ENCODE assay signal across 25 cellular contexts in the genomic region with DNA sequence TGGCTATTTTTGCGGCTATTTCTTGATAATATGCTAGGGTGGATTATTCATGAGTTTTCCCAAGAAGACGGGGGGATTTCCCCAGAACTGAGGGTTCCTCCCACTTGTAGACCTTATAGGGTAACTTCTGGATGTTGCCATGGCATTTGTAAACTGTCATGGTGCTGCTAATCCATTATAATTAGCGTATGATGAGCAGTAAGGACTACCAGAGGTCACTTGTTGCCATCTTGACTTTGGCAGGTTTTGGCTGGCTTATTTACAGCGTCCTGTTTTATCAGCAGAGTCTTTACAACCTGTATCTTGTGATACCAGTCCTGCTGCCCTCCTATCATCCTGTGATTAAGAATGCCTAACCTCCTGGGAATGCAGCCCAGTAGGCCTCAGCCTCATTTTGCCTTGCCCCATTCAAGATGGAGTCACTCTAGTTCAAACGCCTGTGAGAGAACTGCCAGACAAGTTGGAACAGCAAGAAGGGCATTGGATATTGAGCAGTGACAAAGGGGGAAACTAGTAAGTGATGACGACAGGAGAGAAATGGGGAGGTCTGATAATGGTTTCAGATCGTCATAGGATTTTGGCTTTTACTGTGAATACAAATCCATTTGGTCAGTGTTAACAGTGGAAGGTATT. TPM values are rescaled to one million over a fixed set of nuclear protein-coding genes. Genes with fewer than 3 reads are reported as not detected.
DNase-seq lines count a peak whose midpoint lies in the region; ATAC-seq, FAIRE-seq and TF ChIP-seq lines count a peak whose summit lies in the region.
"Had no signal": no experiment of that assay in that cellular context is flagged by ENCODE, and none has a peak within 500 bp of the region (broad histone marks: within the 10 kb centered on the region; RNA-seq: fewer than 3 reads in every experiment).

No MANE protein-coding gene starts in this region.

- H3K4me1 ChIP-seq in tibial artery: no peaks in the 10 kb centered on the region
- H3K4me1 ChIP-seq in SK-N-SH (ENCODE audit: control insufficient read depth in 1 of 2, insufficient read depth in 2 of 2, low read depth in 1 of 2, low read length in 1 of 2): peaks cover 0 to 5% of the 10 kb centered on the region in 2 experiments; a peak in 1 of 4 replicates
- H3K4me1 ChIP-seq: Caco-2 had no signal

- H3K9me2 ChIP-seq in SK-N-SH: no peaks in the 10 kb centered on the region

- H4K20me1 ChIP-seq in SK-N-SH (ENCODE audit: insufficient read depth): no peaks in the 10 kb centered on the region

- POLR2A ChIA-PET in SK-N-SH (lab: Yijun Ruan, JAX): no interaction called here

- H3K27ac Mint-ChIP-seq in activated T-helper 17 cell treated with anti-CD3 and anti-CD28 coated beads, Interleukin-2, amount 50 U/mL, for 72 hours: peak overlapping the region; percentile 35
- H3K27ac Mint-ChIP-seq: CD4-positive, alpha-beta T cell had no signal

- peaks cover 35 to 53% (median 49%) of the 10 kb centered on the region in 3 donors for H3K36me3 ChIP-seq in tibial artery
- H3K36me3 ChIP-seq in SK-N-SH (replicated peaks in 1 of 2; ENCODE audit: control insufficient read depth in 1 of 2, insufficient read depth in 2 of 2, low read length in 1 of 2): peaks cover 45 to 52% of the 10 kb centered on the region in 2 experiments

- H3K79me2 ChIP-seq in SK-N-SH (ENCODE audit: insufficient read depth): no peaks in the 10 kb centered on the region

- H2AFZ ChIP-seq in SK-N-SH (ENCODE audit: low read depth): no peak overlapping the region

- TF ChIP-seq EP300 in SK-N-SH (IDR thresholded peaks at IDR 0.05; ENCODE audit: borderline replicate concordance in 1 of 2, low read depth in 1 of 2, low read length in 1 of 2): no peak

- TF ChIP-seq RAD21 in SK-N-SH (IDR thresholded peaks at IDR 0.05; ENCODE audit: low read length): no peak

- peaks cover 5% of the 10 kb centered on the region for H3K9me3 Mint-ChIP-seq in activated T-helper 17 cell treated with anti-CD3 and anti-CD28 coated beads, Interleukin-2, amount 50 U/mL, for 72 hours

- CTCF ChIA-PET in SK-N-SH (lab: Yijun Ruan, JAX): no interaction called here

- peaks cover 22% of the 10 kb centered on the region for H3K4me1 Mint-ChIP-seq in activated T-helper 17 cell treated with anti-CD3 and anti-CD28 coated beads, Interleukin-2, amount 50 U/mL, for 72 hours

- no peak overlapping the region for H3K9ac ChIP-seq in SK-N-SH

- no peak overlapping the region for H3K4me2 ChIP-seq in SK-N-SH

- no peak overlapping the region for H3K27ac ChIP-seq in tibial artery
- H3K27ac ChIP-seq in SK-N-SH (ENCODE audit: low read depth in 2 of 2, low read length in 1 of 2): no peak overlapping the region
- H3K27ac ChIP-seq: SK-N-MC had no signal

- intact Hi-C loops in left ventricle myocardium superior (cut with micrococcal nuclease): no loop called here
- intact Hi-C loops in left cardiac atrium (cut with DNase I): no loop called here
- intact Hi-C loops in tibial artery (cut with DNase I; ENCODE audit: low total_unique reads): no loop called here

- no peak for TF ChIP-seq CTCF in tibial artery (IDR thresholded peaks at IDR 0.05)
- no peak for TF ChIP-seq CTCF in SK-N-SH (IDR thresholded peaks at IDR 0.05)

- H3K36me3 Mint-ChIP-seq in activated T-helper 17 cell treated with anti-CD3 and anti-CD28 coated beads, Interleukin-2, amount 50 U/mL, for 72 hours (ENCODE audit: low read depth): peaks cover 95% of the 10 kb centered on the region

- H3F3A ChIP-seq in SK-N-SH (replicated peaks; ENCODE audit: insufficient read depth): peaks cover 6% of the 10 kb centered on the region

- DNase-seq in left ventricle myocardium superior (no peak), left cardiac atrium (no peak), GM18507 (ENCODE audit: extremely low spot score, insufficient read length, low read depth) (no peak), tibial artery (no peak), SK-N-SH (no peak)
- DNase-seq: Caco-2; CD4-positive, alpha-beta T cell; DND-41; MG63; NCI-H1417 treated with DMSO at 0.1 percent for 48 hours; NCI-H187 treated with DMSO at 0.1 percent for 48 hours; NCI-H2107; NCI-H446 treated with DMSO at 0.1 percent for 48 hours; NCI-H526 treated with DMSO at 0.1 percent for 48 hours; OCI-M1; Right ventricle myocardium superior had no signal

- H3K9me3 ChIP-seq in tibial artery (peaks cover 0 to 8% (median 0%) of the 10 kb centered on the region in 3 donors), SK-N-SH (no peaks in the 10 kb centered on the region; the same call in 1 of the 2 replicates)

- H3K4me3 ChIP-seq in tibial artery (no peak overlapping the region), SK-N-SH (ENCODE audit: low read depth in 2 of 2, low read length in 1 of 2) (no peak overlapping the region)
- H3K4me3 ChIP-seq: MG63, SK-N-MC had no signal

- FAIRE-seq in GM18507 (lab: Jason Lieb, UNC): peak; percentile 15
- FAIRE-seq: GM12891, GM19239, H1 had no signal

- WGBS in SK-N-SH (ENCODE audit: low lambda C conversion rate): 94% methylated on average over 7 of the region's 7 CpGs

- H3K27me3 ChIP-seq in tibial artery (no peaks in the 10 kb centered on the region), SK-N-SH (ENCODE audit: insufficient read depth) (no peaks in the 10 kb centered on the region)
- H3K27me3 ChIP-seq: MG63 had no signal

- H3K27me3 Mint-ChIP-seq in activated T-helper 17 cell treated with anti-CD3 and anti-CD28 coated beads, Interleukin-2, amount 50 U/mL, for 72 hours: no peaks in the 10 kb centered on the region
- H3K27me3 Mint-ChIP-seq: CD4-positive, alpha-beta T cell had no signal

- H3K4me3 Mint-ChIP-seq in activated T-helper 17 cell treated with anti-CD3 and anti-CD28 coated beads, Interleukin-2, amount 50 U/mL, for 72 hours: no peak overlapping the region
- H3K4me3 Mint-ChIP-seq: CD4-positive, alpha-beta T cell had no signal

- ATAC-seq in left ventricle myocardium superior: peak; percentile 65
- ATAC-seq in left cardiac atrium: no peak
- no peak for ATAC-seq in activated T-helper 17 cell treated with anti-CD3 and anti-CD28 coated beads, Interleukin-2, amount 50 U/mL, for 72 hours (replicated peaks)
- ATAC-seq in GM18520 (IDR thresholded peaks at IDR 0.05; ENCODE audit: unreplicated experiment): no peak

TF ChIP-seq in SK-N-SH, 30 proteins besides CTCF, POLR2A, EP300 and RAD21:
- TF ChIP-seq, protein P1, sequence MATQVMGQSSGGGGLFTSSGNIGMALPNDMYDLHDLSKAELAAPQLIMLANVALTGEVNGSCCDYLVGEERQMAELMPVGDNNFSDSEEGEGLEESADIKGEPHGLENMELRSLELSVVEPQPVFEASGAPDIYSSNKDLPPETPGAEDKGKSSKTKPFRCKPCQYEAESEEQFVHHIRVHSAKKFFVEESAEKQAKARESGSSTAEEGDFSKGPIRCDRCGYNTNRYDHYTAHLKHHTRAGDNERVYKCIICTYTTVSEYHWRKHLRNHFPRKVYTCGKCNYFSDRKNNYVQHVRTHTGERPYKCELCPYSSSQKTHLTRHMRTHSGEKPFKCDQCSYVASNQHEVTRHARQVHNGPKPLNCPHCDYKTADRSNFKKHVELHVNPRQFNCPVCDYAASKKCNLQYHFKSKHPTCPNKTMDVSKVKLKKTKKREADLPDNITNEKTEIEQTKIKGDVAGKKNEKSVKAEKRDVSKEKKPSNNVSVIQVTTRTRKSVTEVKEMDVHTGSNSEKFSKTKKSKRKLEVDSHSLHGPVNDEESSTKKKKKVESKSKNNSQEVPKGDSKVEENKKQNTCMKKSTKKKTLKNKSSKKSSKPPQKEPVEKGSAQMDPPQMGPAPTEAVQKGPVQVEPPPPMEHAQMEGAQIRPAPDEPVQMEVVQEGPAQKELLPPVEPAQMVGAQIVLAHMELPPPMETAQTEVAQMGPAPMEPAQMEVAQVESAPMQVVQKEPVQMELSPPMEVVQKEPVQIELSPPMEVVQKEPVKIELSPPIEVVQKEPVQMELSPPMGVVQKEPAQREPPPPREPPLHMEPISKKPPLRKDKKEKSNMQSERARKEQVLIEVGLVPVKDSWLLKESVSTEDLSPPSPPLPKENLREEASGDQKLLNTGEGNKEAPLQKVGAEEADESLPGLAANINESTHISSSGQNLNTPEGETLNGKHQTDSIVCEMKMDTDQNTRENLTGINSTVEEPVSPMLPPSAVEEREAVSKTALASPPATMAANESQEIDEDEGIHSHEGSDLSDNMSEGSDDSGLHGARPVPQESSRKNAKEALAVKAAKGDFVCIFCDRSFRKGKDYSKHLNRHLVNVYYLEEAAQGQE (IDR thresholded peaks at IDR 0.05; ENCODE audit: low read depth, low read length): no peak
- TF ChIP-seq JUND (IDR thresholded peaks at IDR 0.05) (no peak), RXRA (IDR thresholded peaks at IDR 0.05; ENCODE audit: borderline replicate concordance, low read depth) (no peak), FOXJ3 (CRISPR knock-in tag; IDR thresholded peaks at IDR 0.05) (no peak), MXI1 (IDR thresholded peaks at IDR 0.05; ENCODE audit: low read depth, low read length) (no peak), NFIC (IDR thresholded peaks at IDR 0.05; ENCODE audit: borderline replicate concordance) (no peak), SMC3 (IDR thresholded peaks at IDR 0.05; ENCODE audit: low read depth, low read length) (no peak)
TF ChIP-seq in SK-N-SH: peak in this region for 0.

RNA-seq across cellular contexts. Expression of a gene that starts 34.2 kb away (rescaled TPM):
- total RNA-seq in left ventricle myocardium superior (30.0 TPM), left cardiac atrium (10 to 100 TPM; 27.8 to 45.2 TPM)
- 10 to 100 TPM; 27.5 to 62.6 TPM for total RNA-seq in activated T-helper 17 cell treated with anti-CD3 and anti-CD28 coated beads, Interleukin-2, amount 50 U/mL, for 72 hours
- 18.4 and 23.5 TPM in 2 replicates for polyA plus RNA-seq in SK-N-SH (2012; rRNA removed)
- polyA plus RNA-seq in SK-N-SH (2012; cell fraction: cytosol; rRNA removed): 17.6 and 18.2 TPM in 2 replicates
- polyA plus RNA-seq in SK-N-SH (2012; cell fraction: nucleus; rRNA removed): 49.1 and 69.3 TPM in 2 replicates

RNA-seq across cellular contexts. Expression of a gene that starts 34.3 kb away (rescaled TPM):
- total RNA-seq in left ventricle myocardium superior (5.6 TPM), left cardiac atrium (1 to 10 TPM; 5.4 to 6.8 TPM)
- 10 to 100 TPM in 1 of 2 donors, 1 to 10 TPM in 1; 7.9 to 13.4 TPM for total RNA-seq in activated T-helper 17 cell treated with anti-CD3 and anti-CD28 coated beads, Interleukin-2, amount 50 U/mL, for 72 hours
- 5.4 and 8.5 TPM in 2 replicates for polyA plus RNA-seq in SK-N-SH (2012; rRNA removed)
- polyA plus RNA-seq in SK-N-SH (2012; cell fraction: cytosol; rRNA removed): 7.9 and 8.2 TPM in 2 replicates
- 4.0 and 12.3 TPM in 2 replicates for polyA plus RNA-seq in SK-N-SH (2012; cell fraction: nucleus; rRNA removed)

RNA-seq across cellular contexts. Expression of a gene that starts 52.2 kb away (rescaled TPM):
- total RNA-seq in left ventricle myocardium superior (not detected), left cardiac atrium (under 1 TPM; 0.15 to 0.16 TPM)
- not detected for total RNA-seq in activated T-helper 17 cell treated with anti-CD3 and anti-CD28 coated beads, Interleukin-2, amount 50 U/mL, for 72 hours
- polyA plus RNA-seq in SK-N-SH (2012; rRNA removed): 0.06 and 0.10 TPM in 2 replicates
- polyA plus RNA-seq in SK-N-SH (2012; cell fraction: cytosol; rRNA removed): 0.12 TPM in 2 replicates
- 0.13 and 0.14 TPM in 2 replicates for polyA plus RNA-seq in SK-N-SH (2012; cell fraction: nucleus; rRNA removed)
- total RNA-seq: A673; CD4-positive, alpha-beta T cell; LHCN-M2; Right ventricle myocardium superior; RPMI7951 had no signal
